In genomic region chr5:159207222-159207615, GRCh38 we compare ENCODE assay signal across 8 cellular contexts. TPM values are rescaled to one million over a fixed set of nuclear protein-coding genes. Genes with fewer than 3 reads are reported as not detected.
A peak's percentile ranks its signal among the peaks of the same experiment; 100 is the strongest.
DNase-seq lines count a peak whose midpoint lies in the region; ATAC-seq and TF ChIP-seq lines count a peak whose summit lies in the region.

No MANE protein-coding gene starts in this region.

- no peak overlapping the region for H3K4ac ChIP-seq in mesenchymal stem cell (ENCODE audit: low read depth in 1 of 2, low read length in 2 of 2)

- no peak overlapping the region for H4K8ac ChIP-seq in mesenchymal stem cell (ENCODE audit: low read length)

- H2BK120ac ChIP-seq in mesenchymal stem cell (ENCODE audit: low read depth, low read length), result no peak overlapping the region

- H2AFZ ChIP-seq in mesenchymal stem cell (ENCODE audit: low read depth, low read length), result no peak overlapping the region

- WGBS in mesenchymal stem cell, result 37% methylated on average over 3 of the region's 4 CpGs
- 14 to 28% methylated on average over 4 of the region's 4 CpGs for WGBS in upper lobe of left lung, 2 donors

- peak overlapping the region; percentile 96 for H3K4me3 Mint-ChIP-seq in activated naive CD4-positive, alpha-beta T cell treated with anti-CD3 and anti-CD28 coated beads, Interleukin-2, amount 10 ng/mL, durations not matched to agents 7 days and 5 days
- H3K4me3 Mint-ChIP-seq in brain, result peak overlapping the region; percentile 93 to 100 (median 95)

- H3K79me1 ChIP-seq in mesenchymal stem cell (replicated peaks; ENCODE audit: low read length, poor library complexity, severe bottlenecking), result no peaks in the 10 kb centered on the region

- H3K9me3 ChIP-seq in mesenchymal stem cell (ENCODE audit: control insufficient read depth, low read length), result no peaks in the 10 kb centered on the region
- H3K9me3 ChIP-seq in upper lobe of left lung, result no peaks in the 10 kb centered on the region

- peaks cover 6% of the 10 kb centered on the region for H3K4me1 ChIP-seq in mesenchymal stem cell (ENCODE audit: control insufficient read depth, insufficient read depth, low read depth, low read length)
- peaks cover 22 to 65% (median 51%) of the 10 kb centered on the region in 4 donors for H3K4me1 ChIP-seq in upper lobe of left lung

- H3K18ac ChIP-seq in mesenchymal stem cell (ENCODE audit: low read depth in 1 of 2, low read length in 2 of 2), result no peak overlapping the region

- peaks cover 69% of the 10 kb centered on the region for H3K4me1 Mint-ChIP-seq in activated naive CD4-positive, alpha-beta T cell treated with anti-CD3 and anti-CD28 coated beads, Interleukin-2, amount 10 ng/mL, durations not matched to agents 7 days and 5 days
- peaks cover 80% of the 10 kb centered on the region for H3K4me1 Mint-ChIP-seq in brain

- no peak overlapping the region for H3K14ac ChIP-seq in mesenchymal stem cell (ENCODE audit: low read length in 2 of 2)

- no peak overlapping the region for H3K23ac ChIP-seq in mesenchymal stem cell (ENCODE audit: low read length in 2 of 2)

- peaks cover 39% of the 10 kb centered on the region for H3K36me3 Mint-ChIP-seq in activated naive CD4-positive, alpha-beta T cell treated with anti-CD3 and anti-CD28 coated beads, Interleukin-2, amount 10 ng/mL, durations not matched to agents 7 days and 5 days
- peaks cover 11% of the 10 kb centered on the region for H3K36me3 Mint-ChIP-seq in brain

- ATAC-seq in upper lobe of left lung (ENCODE audit: low FRiP score in 2 of 2) (no peak), HG03457 (IDR thresholded peaks at IDR 0.05; ENCODE audit: unreplicated experiment) (no peak), HG03571 (IDR thresholded peaks at IDR 0.05; ENCODE audit: unreplicated experiment) (no peak), GM21381 (IDR thresholded peaks at IDR 0.05; ENCODE audit: unreplicated experiment) (no peak)

- no peaks in the 10 kb centered on the region for H3K9me3 Mint-ChIP-seq in activated naive CD4-positive, alpha-beta T cell treated with anti-CD3 and anti-CD28 coated beads, Interleukin-2, amount 10 ng/mL, durations not matched to agents 7 days and 5 days
- H3K9me3 Mint-ChIP-seq in brain, result peaks cover 0 to 4% (median 0%) of the 10 kb centered on the region in 5 experiments

- no peaks in the 10 kb centered on the region for H3K27me3 Mint-ChIP-seq in activated naive CD4-positive, alpha-beta T cell treated with anti-CD3 and anti-CD28 coated beads, Interleukin-2, amount 10 ng/mL, durations not matched to agents 7 days and 5 days
- H3K27me3 Mint-ChIP-seq in brain, result no peaks in the 10 kb centered on the region

- no peak for TF ChIP-seq POLR2A in upper lobe of left lung (IDR thresholded peaks at IDR 0.05)

- no peak overlapping the region for H4K91ac ChIP-seq in mesenchymal stem cell (ENCODE audit: low read length)

- peaks cover 0 to 7% of the 10 kb centered on the region in 2 experiments for H3K36me3 ChIP-seq in mesenchymal stem cell (ENCODE audit: control insufficient read depth in 1 of 2, insufficient read depth in 2 of 2, low read depth in 1 of 2, low read length in 2 of 2)
- H3K36me3 ChIP-seq in upper lobe of left lung, result peaks cover 0 to 3% (median 0%) of the 10 kb centered on the region in 4 donors

- H2BK5ac ChIP-seq in mesenchymal stem cell (ENCODE audit: low read depth, low read length, poor library complexity, severe bottlenecking), result no peak overlapping the region

- TF ChIP-seq EP300 in upper lobe of left lung (IDR thresholded peaks at IDR 0.05), result no peak

- H3K27ac ChIP-seq in mesenchymal stem cell (ENCODE audit: low read length, poor library complexity, severe bottlenecking), result peak overlapping the region; percentile 64
- peak overlapping the region; percentile 95 to 99 (median 98) for H3K27ac ChIP-seq in upper lobe of left lung

- no peak for DNase-seq in activated naive CD4-positive, alpha-beta T cell treated with anti-CD3 and anti-CD28 coated beads, Interleukin-2, amount 10 ng/mL, durations not matched to agents 7 days and 5 days
- DNase-seq in activated naive CD4-positive, alpha-beta T cell (lab: John Stamatoyannopoulos, UW), result no peak
- no peak for DNase-seq in mesenchymal stem cell
- no peak for DNase-seq in upper lobe of left lung

- peak overlapping the region; percentile 99 for H3K9ac ChIP-seq in mesenchymal stem cell (ENCODE audit: low read length)

- no peak for TF ChIP-seq CTCF in brain (conservative IDR thresholded peaks at IDR 0.05)
- TF ChIP-seq CTCF in upper lobe of left lung (IDR thresholded peaks at IDR 0.05), result no peak

- peak overlapping the region; percentile 91 for H3K4me2 ChIP-seq in mesenchymal stem cell (ENCODE audit: low read length, poor library complexity, severe bottlenecking)

- H3K4me3 ChIP-seq in mesenchymal stem cell (ENCODE audit: insufficient read depth in 1 of 2, low read depth in 1 of 2, low read length in 2 of 2), result peak overlapping the region in 1 of 2 experiments; percentile 96
- peak overlapping the region; percentile 86 to 95 (median 92) for H3K4me3 ChIP-seq in upper lobe of left lung

- no peak overlapping the region for H2BK15ac ChIP-seq in mesenchymal stem cell (ENCODE audit: low read depth, poor library complexity, severe bottlenecking)

- CTCF ChIA-PET in activated naive CD4-positive, alpha-beta T cell treated with anti-CD3 and anti-CD28 coated beads, Interleukin-2, amount 10 ng/mL, durations not matched to agents 7 days and 5 days (lab: Charles Lee), result interaction anchor here (1.0 to 3.0 kb wide), 5 partner anchors 9 to 110 kb away, joined by 3 to 14 read pairs (median 4); no protein-coding TSS in a partner anchor

- H2AK5ac ChIP-seq in mesenchymal stem cell (ENCODE audit: low read length, severe bottlenecking), result no peak overlapping the region

- H3K27me3 ChIP-seq in mesenchymal stem cell (ENCODE audit: control insufficient read depth in 1 of 2, insufficient read depth in 1 of 2, low read length in 2 of 2), result no peaks in the 10 kb centered on the region
- no peaks in the 10 kb centered on the region for H3K27me3 ChIP-seq in upper lobe of left lung

- peak overlapping the region; percentile 99 for H3K27ac Mint-ChIP-seq in activated naive CD4-positive, alpha-beta T cell treated with anti-CD3 and anti-CD28 coated beads, Interleukin-2, amount 10 ng/mL, durations not matched to agents 7 days and 5 days
- H3K27ac Mint-ChIP-seq in brain, result peak overlapping the region; percentile 97 to 100 (median 99)

- no peak overlapping the region for H2BK12ac ChIP-seq in mesenchymal stem cell (ENCODE audit: low read length in 2 of 2)

RNA-seq across cellular contexts. Expression of gene RNF145, which starts 2.1 kb away (rescaled TPM):
- polyA plus RNA-seq in brain (ENCODE audit: insufficient read depth, low read depth, low replicate concordance), result 33.5 TPM
- polyA plus RNA-seq in mesenchymal stem cell (2013, experiment 1 of 2), result 50.9 TPM
- 50.6 TPM for polyA plus RNA-seq in mesenchymal stem cell (2013, experiment 2 of 2)
- 100 to 1,000 TPM; 130 to 376 (median 232) TPM for total RNA-seq in upper lobe of left lung

RNA-seq across cellular contexts. Expression of gene UBLCP1, which starts 55.9 kb away (rescaled TPM):
- polyA plus RNA-seq in brain (ENCODE audit: insufficient read depth, low read depth, low replicate concordance), result 7.2 TPM
- polyA plus RNA-seq in mesenchymal stem cell (2013, experiment 1 of 2), result 47.9 TPM
- polyA plus RNA-seq in mesenchymal stem cell (2013, experiment 2 of 2), result 52.3 TPM
- 10 to 100 TPM in 5 of 6 donors, 1 to 10 TPM in 1; 8.4 to 36.1 (median 24.6) TPM for total RNA-seq in upper lobe of left lung
